In the genomic region with DNA sequence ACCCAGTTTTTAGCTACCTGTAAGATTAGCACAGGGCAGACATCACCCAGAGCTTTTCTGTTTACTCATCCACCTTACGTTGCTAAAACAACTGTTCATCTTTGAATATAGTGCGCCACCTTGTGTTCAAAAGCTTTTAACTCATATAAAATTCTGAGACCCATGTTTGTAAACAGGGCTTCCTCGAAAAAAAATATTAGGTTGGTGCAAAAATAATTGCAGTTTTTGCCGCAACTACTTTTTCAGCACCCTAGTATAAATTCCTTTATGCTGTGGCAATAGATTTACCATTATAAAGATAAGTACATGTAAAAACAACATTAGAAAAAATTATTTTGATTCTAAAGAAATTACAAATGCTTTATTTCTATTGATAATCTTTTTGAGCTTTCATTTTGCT, we compare ENCODE assay signal across 8 cellular contexts.
DNase-seq lines count a peak whose midpoint lies in the region; ATAC-seq, FAIRE-seq and TF ChIP-seq lines count a peak whose summit lies in the region.

No MANE protein-coding gene starts in this region.

- no peak overlapping the region for H3K18ac ChIP-seq in IMR-90 (ENCODE audit: low read depth, low read length)

- H3K4me2 ChIP-seq in IMR-90 (ENCODE audit: low read depth, low read length) (no peak overlapping the region), keratinocyte (ENCODE audit: control insufficient read depth, extremely low read depth, insufficient read depth, low read depth, low read length) (no peak overlapping the region)

- H2BK120ac ChIP-seq in IMR-90 (ENCODE audit: low read depth, low read length) = no peak overlapping the region

- CTCF ChIA-PET in IMR-90 (lab: Yijun Ruan, JAX) = interaction anchor here (0.6 to 2.0 kb wide), 17 partner anchors 13 to 869 kb away, joined by 3 to 13 read pairs (median 3); no protein-coding TSS in a partner anchor

- peak; percentile 77 for TF ChIP-seq RAD21 in IMR-90 (IDR thresholded peaks at IDR 0.05; ENCODE audit: low read length)

- ATAC-seq in GM21717 (IDR thresholded peaks at IDR 0.05; ENCODE audit: unreplicated experiment) = peak; percentile 73
- peak; percentile 72 for ATAC-seq in IMR-90 (ENCODE audit: low read depth)

- no peak for TF ChIP-seq EP300 in suprapubic skin (IDR thresholded peaks at IDR 0.05)

- TF ChIP-seq POLR2A in IMR-90 (IDR thresholded peaks at IDR 0.05; ENCODE audit: low read depth, low read length) (no peak), breast epithelium (IDR thresholded peaks at IDR 0.05) (no peak), suprapubic skin (IDR thresholded peaks at IDR 0.05) (no peak)

- no peaks in the 10 kb centered on the region for H3K4me1 ChIP-seq in IMR-90 (ENCODE audit: control insufficient read depth, insufficient read depth, low read length)
- no peaks in the 10 kb centered on the region for H3K4me1 ChIP-seq in breast epithelium
- H3K4me1 ChIP-seq in keratinocyte (ENCODE audit: control insufficient read depth, extremely low read depth, insufficient read depth, low read length) = no peaks in the 10 kb centered on the region
- no peaks in the 10 kb centered on the region for H3K4me1 ChIP-seq in suprapubic skin

- H4K5ac ChIP-seq in IMR-90 (ENCODE audit: low read depth, low read length) = no peak overlapping the region

- no peaks in the 10 kb centered on the region for H3K79me2 ChIP-seq in keratinocyte (ENCODE audit: control insufficient read depth, insufficient read depth, low read length)

- H3K79me1 ChIP-seq in IMR-90 (ENCODE audit: low read depth in 1 of 2, low read length in 2 of 2) = no peaks in the 10 kb centered on the region

- H3K9me1 ChIP-seq in IMR-90 (ENCODE audit: insufficient read depth, low read length) = no peaks in the 10 kb centered on the region
- no peaks in the 10 kb centered on the region for H3K9me1 ChIP-seq in keratinocyte (ENCODE audit: control insufficient read depth, extremely low read depth, insufficient read depth, low read length)

- FAIRE-seq in keratinocyte (lab: Jason Lieb, UNC) = no peak

- no peak overlapping the region for H3K23ac ChIP-seq in IMR-90 (ENCODE audit: low read depth, low read length)

- H3K56ac ChIP-seq in IMR-90 (ENCODE audit: extremely low read depth, insufficient read depth, low read length) = no peak overlapping the region

- dilution Hi-C loops in IMR-90 (cut with HindIII; ENCODE audit: low sequenced_read_pairs, unreplicated experiment) (no loop called here), keratinocyte (cut with MboI; ENCODE audit: extremely low pct_ligation_motif_present, low sequenced_read_pairs) (no loop called here)

- DNase-seq in stimulated activated CD4-positive, alpha-beta T cell treated with anti-CD3 and anti-CD28 coated beads, Interleukin-1b, Interleukin-23, amount 100 ng/mL, for 24 hours (ENCODE audit: low read depth in 4 of 4, low spot score in 1 of 4) = peak in 3 of 4 experiments; percentile 1 to 25 (median 4)
- DNase-seq in stimulated activated CD4-positive, alpha-beta T cell treated with anti-CD3 and anti-CD28 coated beads, Interleukin-15, amount 100 ng/mL, for 24 hours = no peak
- DNase-seq in IMR-90 (peak; percentile 81), NOMO-1 treated with dmso at 0.1 percent for 144 hours (lab: John Stamatoyannopoulos, UW; ENCODE audit: unreplicated experiment) (peak; percentile 32), breast epithelium (ENCODE audit: low spot score in 2 of 2) (no peak), keratinocyte (ENCODE audit: low read depth, low spot score) (peak; percentile 23), suprapubic skin (ENCODE audit: low spot score in 2 of 2) (no peak)

- H3K36me3 ChIP-seq in IMR-90 (ENCODE audit: control insufficient read depth, insufficient read depth, low read length) (no peaks in the 10 kb centered on the region), breast epithelium (no peaks in the 10 kb centered on the region), keratinocyte (ENCODE audit: control insufficient read depth in 2 of 2, extremely low read depth in 1 of 2, insufficient read depth in 2 of 2, low read length in 2 of 2) (peaks cover 0 to 2% of the 10 kb centered on the region in 2 experiments), suprapubic skin (peaks cover 5% of the 10 kb centered on the region)

- no peak overlapping the region for H3K4ac ChIP-seq in IMR-90 (ENCODE audit: low read depth, low read length)

- in situ Hi-C loops in IMR-90 (cut with MboI; ENCODE audit: low sequenced_read_pairs) = no loop called here

- H2AFZ ChIP-seq in IMR-90 (replicated peaks; ENCODE audit: low read length, poor library complexity) (no peak overlapping the region), keratinocyte (ENCODE audit: control insufficient read depth, low read length) (no peak overlapping the region)

- no peaks in the 10 kb centered on the region for H4K20me1 ChIP-seq in IMR-90 (ENCODE audit: insufficient read depth, low read length)
- H4K20me1 ChIP-seq in keratinocyte (ENCODE audit: control insufficient read depth, extremely low read depth, insufficient read depth, low read length) = no peaks in the 10 kb centered on the region

- BruUV-seq in IMR-90 (replicated peaks; lab: Mats Ljungman, UMichigan) = no TSS peak

- H2AK5ac ChIP-seq in IMR-90 (ENCODE audit: low read depth, low read length) = no peak overlapping the region

- no peak overlapping the region for H2AK9ac ChIP-seq in IMR-90 (replicated peaks; ENCODE audit: low read depth, low read length, poor library complexity)

- no peak overlapping the region for H3K4me3 ChIP-seq in IMR-90 (ENCODE audit: insufficient read depth, low read depth, low read length)
- no peak overlapping the region for H3K4me3 ChIP-seq in breast epithelium
- H3K4me3 ChIP-seq in keratinocyte (ENCODE audit: control insufficient read depth in 2 of 3, extremely low read depth in 1 of 3, insufficient read depth in 2 of 3, low read depth in 1 of 3, low read length in 3 of 3) = no peak overlapping the region
- H3K4me3 ChIP-seq in suprapubic skin = no peak overlapping the region

- H3K27me3 ChIP-seq in IMR-90 (ENCODE audit: control insufficient read depth, insufficient read depth, low read length) = no peaks in the 10 kb centered on the region
- no peaks in the 10 kb centered on the region for H3K27me3 ChIP-seq in breast epithelium
- no peaks in the 10 kb centered on the region for H3K27me3 ChIP-seq in keratinocyte (ENCODE audit: control insufficient read depth, extremely low read depth, insufficient read depth, low read length)
- no peaks in the 10 kb centered on the region for H3K27me3 ChIP-seq in suprapubic skin

- H4K91ac ChIP-seq in IMR-90 (ENCODE audit: insufficient read depth, low read depth, low read length) = no peak overlapping the region

- H2BK20ac ChIP-seq in IMR-90 (ENCODE audit: low read depth, low read length) = no peak overlapping the region

- intact Hi-C loops in IMR-90 (cut with micrococcal nuclease) (loop anchor here (1.0 to 5.0 kb wide), 4 partner anchors 285 to 886 kb away; a partner anchor contains a TSS), breast epithelium (cut with DNase I; ENCODE audit: low total_unique reads) (no loop called here)

- no peak overlapping the region for H3K9ac ChIP-seq in IMR-90 (ENCODE audit: low read depth, low read length)
- H3K9ac ChIP-seq in keratinocyte (ENCODE audit: control insufficient read depth, extremely low read depth, insufficient read depth, low read length) = no peak overlapping the region

- no peak overlapping the region for H2BK5ac ChIP-seq in IMR-90 (ENCODE audit: low read depth, low read length, poor library complexity, severe bottlenecking)

- POLR2A ChIA-PET in IMR-90 (lab: Charles Lee; ENCODE audit: unreplicated experiment) = interaction anchor here (0.6 kb wide), 1 partner anchor 273 kb away, joined by 6 read pairs; no protein-coding TSS in a partner anchor

- H4K8ac ChIP-seq in IMR-90 (ENCODE audit: low read depth in 2 of 2, low read length in 2 of 2) = no peak overlapping the region

- H2BK15ac ChIP-seq in IMR-90 (ENCODE audit: low read depth, low read length) = no peak overlapping the region

- H3K27ac ChIP-seq in IMR-90 (ENCODE audit: insufficient read depth, low read length) (no peak overlapping the region), breast epithelium (no peak overlapping the region), keratinocyte (ENCODE audit: control insufficient read depth, insufficient read depth, low read length) (no peak overlapping the region), suprapubic skin (no peak overlapping the region)

- no peak overlapping the region for H3K14ac ChIP-seq in IMR-90 (replicated peaks; ENCODE audit: low read depth, low read length)

- no peaks in the 10 kb centered on the region for H3K9me3 ChIP-seq in IMR-90 (ENCODE audit: control insufficient read depth, insufficient read depth, low read length)
- H3K9me3 ChIP-seq in breast epithelium = no peaks in the 10 kb centered on the region
- no peaks in the 10 kb centered on the region for H3K9me3 ChIP-seq in keratinocyte (ENCODE audit: control insufficient read depth, low read depth, low read length)
- H3K9me3 ChIP-seq in suprapubic skin = no peaks in the 10 kb centered on the region

- TF ChIP-seq CTCF in IMR-90 (conservative IDR thresholded peaks at IDR 0.05; ENCODE audit: low read depth, low read length) = peak; percentile 76
- peak; percentile 40 to 74 (median 62) for TF ChIP-seq CTCF in breast epithelium (IDR thresholded peaks at IDR 0.05)
- TF ChIP-seq CTCF in keratinocyte (optimal IDR thresholded peaks at IDR 0.05 in 1 of 3, IDR thresholded peaks at IDR 0.05 in 1 of 3, conservative IDR thresholded peaks at IDR 0.05 in 1 of 3; ENCODE audit: extremely low read depth in 1 of 3, insufficient read depth in 2 of 3, low read length in 3 of 3) = peak in 2 of 3 experiments; percentile 27 to 38
- peak; percentile 47 to 60 for TF ChIP-seq CTCF in suprapubic skin (IDR thresholded peaks at IDR 0.05)

- WGBS in IMR-90 (ENCODE audit: extremely low coverage in 2 of 2, insufficient read length in 1 of 2), 2 experiments = no CpG with 5 or more reads among the region's 4 CpGs
- 9% methylated on average over 4 of the region's 4 CpGs for WGBS in suprapubic skin

TF ChIP-seq in IMR-90, 13 proteins besides CTCF, POLR2A, EP300 and RAD21 (continues in another document):
- TF ChIP-seq CEBPB (IDR thresholded peaks at IDR 0.05; ENCODE audit: low read depth, low read length) (no peak), MXI1 (IDR thresholded peaks at IDR 0.05; ENCODE audit: borderline replicate concordance, low read depth, low read length) (no peak), BHLHE40 (IDR thresholded peaks at IDR 0.05; ENCODE audit: low read depth, low read length) (no peak), MAFK (IDR thresholded peaks at IDR 0.05; ENCODE audit: low read depth, low read length) (peak; percentile 69), RFX5 (IDR thresholded peaks at IDR 0.05; ENCODE audit: low read depth, low read length) (no peak), RCOR1 (IDR thresholded peaks at IDR 0.05; ENCODE audit: insufficient replicate concordance, low read length) (no peak)
- TF ChIP-seq, protein P1, sequence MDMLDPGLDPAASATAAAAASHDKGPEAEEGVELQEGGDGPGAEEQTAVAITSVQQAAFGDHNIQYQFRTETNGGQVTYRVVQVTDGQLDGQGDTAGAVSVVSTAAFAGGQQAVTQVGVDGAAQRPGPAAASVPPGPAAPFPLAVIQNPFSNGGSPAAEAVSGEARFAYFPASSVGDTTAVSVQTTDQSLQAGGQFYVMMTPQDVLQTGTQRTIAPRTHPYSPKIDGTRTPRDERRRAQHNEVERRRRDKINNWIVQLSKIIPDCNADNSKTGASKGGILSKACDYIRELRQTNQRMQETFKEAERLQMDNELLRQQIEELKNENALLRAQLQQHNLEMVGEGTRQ (IDR thresholded peaks at IDR 0.05; ENCODE audit: low read depth, low read length) = no peak

Comparison
In these comparisons a context has a peak if more than half of its experiments do, and no peak if none do; other contexts are left out.
1. DNase-seq: peak in stimulated activated CD4-positive, alpha-beta T cell treated with anti-CD3 and anti-CD28 coated beads, Interleukin-1b, Interleukin-23, amount 100 ng/mL, for 24 hours (3 of 4), IMR-90 (single experiment), NOMO-1 treated with dmso at 0.1 percent for 144 hours (single experiment) and keratinocyte (single experiment); none in stimulated activated CD4-positive, alpha-beta T cell treated with anti-CD3 and anti-CD28 coated beads, Interleukin-15, amount 100 ng/mL, for 24 hours (single experiment), breast epithelium (0 of 2) and suprapubic skin (0 of 2).
2. Peak in every context shown above with its lines, with median percentiles within 50 percentile points of each other: CTCF ChIP-seq.